In the genomic region with DNA sequence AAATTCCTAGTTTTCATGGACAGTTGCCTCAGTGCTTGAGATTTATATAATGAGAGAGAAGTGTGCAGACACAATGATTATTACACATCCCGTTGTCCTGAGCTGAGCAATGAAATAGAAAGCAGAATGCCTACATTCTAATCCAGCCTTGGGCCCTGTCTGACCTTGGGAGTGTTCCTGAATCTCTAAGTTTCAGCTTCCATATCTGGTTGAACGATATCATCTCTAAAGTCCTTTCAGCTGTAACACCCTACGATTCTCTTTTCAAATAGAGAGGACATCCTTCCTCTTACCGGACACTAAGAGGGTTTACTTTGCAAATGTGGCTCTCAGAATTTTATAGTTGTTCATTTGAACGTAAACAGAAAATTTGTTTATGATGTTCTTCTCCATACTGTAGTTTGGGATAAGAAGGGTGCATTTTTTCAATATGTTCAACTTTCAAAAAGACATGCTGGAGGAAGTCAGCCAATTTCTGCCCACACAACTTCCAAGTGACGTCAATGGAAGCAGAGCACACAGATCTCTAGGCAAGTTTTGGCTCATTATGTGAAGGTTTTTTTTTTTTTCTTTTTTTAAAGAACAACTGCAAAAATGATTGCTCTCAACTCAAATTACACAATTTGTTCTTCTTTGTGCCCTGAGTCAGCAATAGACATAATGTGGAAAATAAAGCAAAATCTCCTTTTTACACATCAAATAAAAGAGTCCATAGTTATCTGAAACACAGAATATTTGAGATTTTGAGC, we compare ENCODE assay signal across 10 cellular contexts. TPM values are rescaled to one million over a fixed set of nuclear protein-coding genes. Genes with fewer than 3 reads are reported as not detected.
DNase-seq lines count a peak whose midpoint lies in the region; ATAC-seq and TF ChIP-seq lines count a peak whose summit lies in the region.
"Had no signal": no experiment of that assay in that cellular context is flagged by ENCODE, and none has a peak within 500 bp of the region (broad histone marks: within the 10 kb centered on the region; RNA-seq: fewer than 3 reads in every experiment).

No MANE protein-coding gene starts in this region.

- H3K27me3 ChIP-seq in thoracic aorta (replicated peaks; ENCODE audit: insufficient read depth) (no peaks in the 10 kb centered on the region), neural progenitor cell (no peaks in the 10 kb centered on the region)

- H3K36me3 ChIP-seq in thoracic aorta: no peaks in the 10 kb centered on the region
- no peaks in the 10 kb centered on the region for H3K36me3 ChIP-seq in neural progenitor cell

- H2AFZ ChIP-seq in neural progenitor cell (replicated peaks): no peak overlapping the region

- H3K27me3 Mint-ChIP-seq in activated CD4-positive, alpha-beta T cell treated with anti-CD3 and anti-CD28 coated beads, Interleukin-2, amount 10 ng/mL, durations not matched to agents 24 days and 14 days: no peaks in the 10 kb centered on the region
- no peaks in the 10 kb centered on the region for H3K27me3 Mint-ChIP-seq in neural progenitor cell (ENCODE audit: insufficient read depth, low read depth)

- TF ChIP-seq CTCF in thoracic aorta (IDR thresholded peaks at IDR 0.05) (no peak), neural progenitor cell (IDR thresholded peaks at IDR 0.05) (no peak)

- peaks cover 1% of the 10 kb centered on the region for H3K9me3 Mint-ChIP-seq in activated CD4-positive, alpha-beta T cell treated with anti-CD3 and anti-CD28 coated beads, Interleukin-2, amount 10 ng/mL, durations not matched to agents 24 days and 14 days
- H3K9me3 Mint-ChIP-seq in neural progenitor cell: no peaks in the 10 kb centered on the region

- H3K9me3 ChIP-seq in thoracic aorta (no peaks in the 10 kb centered on the region), neural progenitor cell (ENCODE audit: low read depth) (no peaks in the 10 kb centered on the region)
- H3K9me3 ChIP-seq: A549 had no signal

- DNase-seq in activated CD4-positive, alpha-beta T cell treated with anti-CD3 and anti-CD28 coated beads, Interleukin-2, amount 10 ng/mL, durations not matched to agents 24 days and 14 days: peak; percentile 65
- DNase-seq in activated CD4-positive, alpha-beta T cell treated with anti-CD3 and anti-CD28 coated beads, Interleukin-2, amount 50 U/mL, for 4 hours: no peak
- DNase-seq in medulla oblongata (ENCODE audit: extremely low spot score) (peak; percentile 66), thoracic aorta (ENCODE audit: low spot score) (no peak), NCI-H2171 treated with DMSO at 0.1 percent for 48 hours (lab: John Stamatoyannopoulos, UW) (no peak), neural progenitor cell (ENCODE audit: low spot score) (no peak), mesenteric fat pad (ENCODE audit: low spot score) (no peak)

- H3K27ac Mint-ChIP-seq in activated CD4-positive, alpha-beta T cell treated with anti-CD3 and anti-CD28 coated beads, Interleukin-2, amount 10 ng/mL, durations not matched to agents 24 days and 14 days: peak overlapping the region; percentile 84
- H3K27ac Mint-ChIP-seq in neural progenitor cell: no peak overlapping the region

- no peaks in the 10 kb centered on the region for H3F3A ChIP-seq in neural progenitor cell (ENCODE audit: low read depth)

- intact Hi-C loops in activated CD4-positive, alpha-beta T cell treated with anti-CD3 and anti-CD28 coated beads, Interleukin-2, amount 10 ng/mL, durations not matched to agents 24 days and 14 days (cut with micrococcal nuclease): loop anchor here (2.0 kb wide), 3 partner anchors 21 to 365 kb away; no protein-coding TSS in a partner anchor

- H3K27ac ChIP-seq in cingulate gyrus (ENCODE audit: low read depth, low read length): peak overlapping the region; percentile 44
- no peak overlapping the region for H3K27ac ChIP-seq in thoracic aorta
- H3K27ac ChIP-seq in neural progenitor cell: no peak overlapping the region

- H3K4me3 ChIP-seq in thoracic aorta: no peak overlapping the region
- no peak overlapping the region for H3K4me3 ChIP-seq in neural progenitor cell
- H3K4me3 ChIP-seq: A549, K562 had no signal

- H3K4me3 Mint-ChIP-seq in activated CD4-positive, alpha-beta T cell treated with anti-CD3 and anti-CD28 coated beads, Interleukin-2, amount 10 ng/mL, durations not matched to agents 24 days and 14 days: peak overlapping the region; percentile 66
- no peak overlapping the region for H3K4me3 Mint-ChIP-seq in neural progenitor cell

- no peak overlapping the region for H3K4me2 ChIP-seq in neural progenitor cell
- H3K4me2 ChIP-seq: A549 had no signal

- peaks cover 17% of the 10 kb centered on the region for H3K36me3 Mint-ChIP-seq in activated CD4-positive, alpha-beta T cell treated with anti-CD3 and anti-CD28 coated beads, Interleukin-2, amount 10 ng/mL, durations not matched to agents 24 days and 14 days (ENCODE audit: low read depth)
- H3K36me3 Mint-ChIP-seq in neural progenitor cell: no peaks in the 10 kb centered on the region

- ATAC-seq in thoracic aorta (ENCODE audit: insufficient number of reproducible peaks, low FRiP score, low read depth): peak; percentile 31
- ATAC-seq: A549, K562 had no signal

- H3K79me2 ChIP-seq in neural progenitor cell (ENCODE audit: low read depth): no peaks in the 10 kb centered on the region

- H4K20me1 ChIP-seq in neural progenitor cell (ENCODE audit: low read depth): no peaks in the 10 kb centered on the region

- H3K4me1 ChIP-seq in thoracic aorta (ENCODE audit: control insufficient read depth in 1 of 2, low read depth in 2 of 2): peaks cover 0 to 10% of the 10 kb centered on the region in 2 donors
- H3K4me1 ChIP-seq in neural progenitor cell: no peaks in the 10 kb centered on the region

- peaks cover 49% of the 10 kb centered on the region for H3K4me1 Mint-ChIP-seq in activated CD4-positive, alpha-beta T cell treated with anti-CD3 and anti-CD28 coated beads, Interleukin-2, amount 10 ng/mL, durations not matched to agents 24 days and 14 days
- H3K4me1 Mint-ChIP-seq in neural progenitor cell: no peaks in the 10 kb centered on the region

- no peak overlapping the region for H3K9ac ChIP-seq in neural progenitor cell

RNA-seq across cellular contexts. Expression of gene PDE7B, which starts 50.4 kb away (rescaled TPM):
- 15.4 and 16.0 TPM in 2 replicates for total RNA-seq in activated CD4-positive, alpha-beta T cell treated with anti-CD3 and anti-CD28 coated beads, Interleukin-2, amount 10 ng/mL, durations not matched to agents 24 days and 14 days
- total RNA-seq in thoracic aorta (10 to 100 TPM in 1 of 2 donors, 1 to 10 TPM in 1; 2.6 to 13.2 TPM), neural progenitor cell (ENCODE audit: low replicate concordance) (0.04 and 0.12 TPM in 2 replicates), mesenteric fat pad (5.4 TPM)
- total RNA-seq: K562 had no signal

Comparison
In these comparisons a context has a peak if more than half of its experiments do, and no peak if none do; other contexts are left out.
1. DNase-seq: peak in activated CD4-positive, alpha-beta T cell treated with anti-CD3 and anti-CD28 coated beads, Interleukin-2, amount 10 ng/mL, durations not matched to agents 24 days and 14 days (single experiment) and medulla oblongata (single experiment); none in activated CD4-positive, alpha-beta T cell treated with anti-CD3 and anti-CD28 coated beads, Interleukin-2, amount 50 U/mL, for 4 hours (0 of 2), thoracic aorta (single experiment), NCI-H2171 treated with DMSO at 0.1 percent for 48 hours (single experiment), neural progenitor cell (single experiment) and mesenteric fat pad (single experiment).